ENCODE assay signal across 31 cellular contexts in genomic region chr16:84321932-84322331, GRCh38. TPM values are rescaled to one million over a fixed set of nuclear protein-coding genes. Genes with fewer than 3 reads are reported as not detected.
"Had no signal": no experiment of that assay in that cellular context is flagged by ENCODE, and none has a peak within 500 bp of the region (broad histone marks: within the 10 kb centered on the region; RNA-seq: fewer than 3 reads in every experiment).

No MANE protein-coding gene starts in this region.

- H3K4me3 ChIP-seq: coronary artery, dorsolateral prefrontal cortex had no signal

- H3K4me3 Mint-ChIP-seq: activated B cell treated with CpG ODN at 0.5 μM for 24 hours; activated CD8-positive, alpha-beta T cell treated with anti-CD3 and anti-CD28 coated beads for 36 hours; activated naive CD8-positive, alpha-beta T cell; activated T-cell treated with anti-CD3 and anti-CD28 coated beads, Interleukin-2, amount 50 U/mL, for 4 hours; activated T-helper 17 cell treated with anti-CD3 and anti-CD28 coated beads, Interleukin-2, amount 50 U/mL, for 72 hours; central memory CD8-positive, alpha-beta T cell; dendritic cell treated with granulocyte-macrophage colony-stimulating factor and Interleukin-4, amounts not matched to agents 40 ng/mL and 50 ng/mL, for 4 days; endodermal cell; T-helper 17 cell; T-helper 2 cell treated with Interferon-gamma antibody and Interleukin-4, amounts not matched to agents 5 μg/mL and 100 μg/mL, for 36 hours had no signal

- H3K36me3 Mint-ChIP-seq: activated naive CD8-positive, alpha-beta T cell had no signal

- H3K27ac Mint-ChIP-seq: activated B cell treated with CpG ODN at 0.5 μM for 24 hours; activated CD8-positive, alpha-beta T cell treated with anti-CD3 and anti-CD28 coated beads for 36 hours; activated naive CD8-positive, alpha-beta T cell; activated T-helper 17 cell treated with anti-CD3 and anti-CD28 coated beads, Interleukin-2, amount 50 U/mL, for 72 hours; dendritic cell treated with granulocyte-macrophage colony-stimulating factor and Interleukin-4, amounts not matched to agents 40 ng/mL and 50 ng/mL, for 4 days; endodermal cell; T-helper 17 cell; T-helper 2 cell treated with Interferon-gamma antibody and Interleukin-4, amounts not matched to agents 5 μg/mL and 100 μg/mL, for 36 hours had no signal

- H3K36me3 ChIP-seq: brain microvascular endothelial cell, WERI-Rb-1 had no signal

- H3K27me3 ChIP-seq: brain microvascular endothelial cell, dorsolateral prefrontal cortex had no signal

- H3K4me1 Mint-ChIP-seq: activated B cell treated with CpG ODN at 0.5 μM for 24 hours; activated T-helper 17 cell treated with anti-CD3 and anti-CD28 coated beads, Interleukin-2, amount 50 U/mL, for 72 hours; central memory CD8-positive, alpha-beta T cell; endodermal cell; T-helper 17 cell had no signal

- H3K9me3 Mint-ChIP-seq: activated T-cell treated with anti-CD3 and anti-CD28 coated beads, Interleukin-2, amount 50 U/mL, for 4 hours; activated T-helper 17 cell treated with anti-CD3 and anti-CD28 coated beads, Interleukin-2, amount 50 U/mL, for 72 hours; central memory CD8-positive, alpha-beta T cell; T-helper 2 cell treated with Interferon-gamma antibody and Interleukin-4, amounts not matched to agents 5 μg/mL and 100 μg/mL, for 36 hours had no signal

- DNase-seq: activated B cell treated with CpG ODN at 0.5 μM for 24 hours; activated CD4-positive, alpha-beta T cell treated with anti-CD3 and anti-CD28 coated beads for 48 hours; activated CD4-positive, alpha-beta T cell treated with anti-CD3 and anti-CD28 coated beads, Interleukin-2, amount 50 U/mL, for 1 hour; activated CD4-positive, alpha-beta T cell treated with anti-CD3 and anti-CD28 coated beads, Interleukin-2, amount 50 U/mL, for 48 hours; activated CD8-positive, alpha-beta memory T cell treated with anti-CD3 and anti-CD28 coated beads for 24 hours; activated CD8-positive, alpha-beta T cell treated with anti-CD3 and anti-CD28 coated beads for 36 hours; activated effector memory CD4-positive, alpha-beta T cell treated with Interleukin-2 at 50 U/mL for 16 hours; activated gamma-delta T cell treated with Interleukin-2 at 50 U/mL for 16 hours; activated naive CD4-positive, alpha-beta T cell treated with anti-CD3 and anti-CD28 coated beads, Interleukin-2, amount 50 U/mL, for 16 hours; activated naive CD4-positive, alpha-beta T cell treated with Interleukin-2 at 50 U/mL for 16 hours; activated T-cell treated with anti-CD3 and anti-CD28 coated beads, Interleukin-2, amount 50 U/mL, for 4 hours; amniotic stem cell; anterior cingulate cortex; brain microvascular endothelial cell; effector memory CD4-positive, alpha-beta T cell; endodermal cell; foreskin fibroblast; T-helper 1 cell; T-helper 17 cell; T1000; WERI-Rb-1 had no signal

- H3K27me3 Mint-ChIP-seq: activated naive CD8-positive, alpha-beta T cell; central memory CD8-positive, alpha-beta T cell; dendritic cell treated with granulocyte-macrophage colony-stimulating factor and Interleukin-4, amounts not matched to agents 40 ng/mL and 50 ng/mL, for 4 days; T-helper 17 cell had no signal

- H3K27ac ChIP-seq: brain microvascular endothelial cell, coronary artery, dorsolateral prefrontal cortex, WERI-Rb-1 had no signal

RNA-seq across cellular contexts. Expression of gene WFDC1, which starts 27.3 kb away (rescaled TPM):
- total RNA-seq: activated B cell treated with CpG ODN at 0.5 μM for 24 hours; activated CD8-positive, alpha-beta T cell treated with anti-CD3 and anti-CD28 coated beads for 36 hours; activated T-cell treated with anti-CD3 and anti-CD28 coated beads, Interleukin-2, amount 50 U/mL, for 4 hours; bronchial epithelial cell; epithelial cell of proximal tubule; T-helper 17 cell had no signal

RNA-seq across cellular contexts. Expression of gene ATP2C2, which starts 46.4 kb away (rescaled TPM):
- total RNA-seq: activated B cell treated with CpG ODN at 0.5 μM for 24 hours; activated CD8-positive, alpha-beta T cell treated with anti-CD3 and anti-CD28 coated beads for 36 hours; activated T-cell treated with anti-CD3 and anti-CD28 coated beads, Interleukin-2, amount 50 U/mL, for 4 hours; activated T-helper 17 cell treated with anti-CD3 and anti-CD28 coated beads, Interleukin-2, amount 50 U/mL, for 72 hours; cardiac septum; T-helper 17 cell had no signal
